ENCODE assay signal across 31 cellular contexts in genomic region chr3:6099458-6100137, GRCh38.
"Had no signal": no experiment of that assay in that cellular context is flagged by ENCODE, and none has a peak within 500 bp of the region (broad histone marks: within the 10 kb centered on the region; RNA-seq: fewer than 3 reads in every experiment).

No MANE protein-coding gene starts in this region.

- H3K4me3 Mint-ChIP-seq: activated CD4-positive, alpha-beta memory T cell treated with anti-CD3 and anti-CD28 coated beads for 36 hours; activated CD4-positive, alpha-beta T cell treated with anti-CD3 and anti-CD28 coated beads, Interleukin-2, amount 10 ng/mL, durations not matched to agents 24 days and 14 days; activated naive CD4-positive, alpha-beta T cell treated with anti-CD3 and anti-CD28 coated beads, Interleukin-2, amount 10 ng/mL, durations not matched to agents 7 days and 5 days; activated naive CD8-positive, alpha-beta T cell treated with anti-CD3 and anti-CD28 coated beads, Interleukin-2, amount 10 ng/mL, durations not matched to agents 7 days and 5 days; dendritic cell treated with granulocyte-macrophage colony-stimulating factor and Interleukin-4, amounts not matched to agents 40 ng/mL and 50 ng/mL, for 4 days; naive thymus-derived CD4-positive, alpha-beta T cell; neural crest cell; stimulated activated memory B cell treated with anti-CD40 and anti-IgM and Interleukin-4, amounts not matched to agents 10 μg/mL and 1 μg/mL and 100 μg/mL, for 72 hours; stimulated activated naive CD8-positive, alpha-beta T cell treated with anti-CD3 and anti-CD28 coated beads, Interleukin-15, amount 100 ng/mL, for 72 hours; T-helper 1 cell treated with Interleukin-12 subunit alpha and Interleukin-12 subunit beta and Interleukin-4 antibody, amounts not matched to agents 30 μg/mL and 1 μg/mL, for 36 hours had no signal

- H3K36me3 Mint-ChIP-seq: activated CD4-positive, alpha-beta memory T cell treated with anti-CD3 and anti-CD28 coated beads for 36 hours; activated naive CD4-positive, alpha-beta T cell treated with anti-CD3 and anti-CD28 coated beads, Interleukin-2, amount 10 ng/mL, durations not matched to agents 7 days and 5 days; activated naive CD8-positive, alpha-beta T cell treated with anti-CD3 and anti-CD28 coated beads, Interleukin-2, amount 10 ng/mL, durations not matched to agents 7 days and 5 days; naive thymus-derived CD4-positive, alpha-beta T cell; stimulated activated memory B cell treated with anti-CD40 and anti-IgM and Interleukin-4, amounts not matched to agents 10 μg/mL and 1 μg/mL and 100 μg/mL, for 72 hours had no signal

- DNase-seq: activated CD4-positive, alpha-beta memory T cell treated with anti-CD3 and anti-CD28 coated beads for 36 hours; activated CD4-positive, alpha-beta T cell treated with anti-CD3 and anti-CD28 coated beads, Interleukin-2, amount 10 ng/mL, durations not matched to agents 24 days and 14 days; activated CD4-positive, CD25-positive, alpha-beta regulatory T cell treated with anti-CD3 and anti-CD28 coated beads, Interleukin-2, amount 50 U/mL, for 72 hours; activated CD8-positive, alpha-beta memory T cell treated with anti-CD3 and anti-CD28 coated beads, Interleukin-2, amount 50 U/mL, for 4 hours; activated gamma-delta T cell; activated naive CD4-positive, alpha-beta T cell treated with anti-CD3 and anti-CD28 coated beads, Interleukin-2, amount 10 ng/mL, durations not matched to agents 7 days and 5 days; activated naive CD8-positive, alpha-beta T cell treated with anti-CD3 and anti-CD28 coated beads, Interleukin-2, amount 10 ng/mL, durations not matched to agents 7 days and 5 days; activated T-cell treated with anti-CD3 and anti-CD28 coated beads, Interleukin-2, amount 50 U/mL, for 1 hour; brain microvascular endothelial cell; central memory CD4-positive, alpha-beta T cell; effector CD4-positive, alpha-beta T cell; esophagus squamous epithelium; foreskin melanocyte; mammary epithelial cell; naive thymus-derived CD4-positive, alpha-beta T cell; right lobe of liver; small intestine; stimulated activated CD4-positive, alpha-beta T cell treated with anti-CD3 and anti-CD28 coated beads, Interleukin-4, amount 100 ng/mL, for 4 hours; stimulated activated CD8-positive, alpha-beta memory T cell treated with anti-CD3 and anti-CD28 coated beads, Interleukin-4, amount 100 ng/mL, for 48 hours; stimulated activated naive CD8-positive, alpha-beta T cell treated with anti-CD3 and anti-CD28 coated beads, Interleukin-15, amount 100 ng/mL, for 72 hours; substantia nigra; SW 1271; T1000; tibial artery had no signal

- H3K36me3 ChIP-seq: ascending aorta, brain microvascular endothelial cell, esophagus squamous epithelium, right lobe of liver, tibial artery had no signal

- H3K9me3 Mint-ChIP-seq: activated CD4-positive, alpha-beta memory T cell treated with anti-CD3 and anti-CD28 coated beads for 36 hours; stimulated activated memory B cell treated with anti-CD40 and anti-IgM and Interleukin-4, amounts not matched to agents 10 μg/mL and 1 μg/mL and 100 μg/mL, for 72 hours had no signal

- H3K27ac ChIP-seq: ascending aorta, brain microvascular endothelial cell, epithelial cell of prostate, esophagus squamous epithelium, right lobe of liver, tibial artery had no signal

- FAIRE-seq: islet of Langerhans, small intestine had no signal

- H3K4me1 ChIP-seq: ascending aorta, esophagus squamous epithelium, right lobe of liver, tibial artery had no signal

- H3K4me1 Mint-ChIP-seq: activated CD4-positive, alpha-beta T cell treated with anti-CD3 and anti-CD28 coated beads, Interleukin-2, amount 10 ng/mL, durations not matched to agents 24 days and 14 days; activated naive CD4-positive, alpha-beta T cell treated with anti-CD3 and anti-CD28 coated beads, Interleukin-2, amount 10 ng/mL, durations not matched to agents 7 days and 5 days; activated naive CD8-positive, alpha-beta T cell treated with anti-CD3 and anti-CD28 coated beads, Interleukin-2, amount 10 ng/mL, durations not matched to agents 7 days and 5 days; naive thymus-derived CD4-positive, alpha-beta T cell; neural crest cell; stimulated activated memory B cell treated with anti-CD40 and anti-IgM and Interleukin-4, amounts not matched to agents 10 μg/mL and 1 μg/mL and 100 μg/mL, for 72 hours; stimulated activated naive CD8-positive, alpha-beta T cell treated with anti-CD3 and anti-CD28 coated beads, Interleukin-15, amount 100 ng/mL, for 72 hours had no signal

- H3K27me3 Mint-ChIP-seq: activated CD4-positive, alpha-beta memory T cell treated with anti-CD3 and anti-CD28 coated beads for 36 hours; activated CD4-positive, alpha-beta T cell treated with anti-CD3 and anti-CD28 coated beads, Interleukin-2, amount 10 ng/mL, durations not matched to agents 24 days and 14 days; activated naive CD4-positive, alpha-beta T cell treated with anti-CD3 and anti-CD28 coated beads, Interleukin-2, amount 10 ng/mL, durations not matched to agents 7 days and 5 days; activated naive CD8-positive, alpha-beta T cell treated with anti-CD3 and anti-CD28 coated beads, Interleukin-2, amount 10 ng/mL, durations not matched to agents 7 days and 5 days; dendritic cell treated with granulocyte-macrophage colony-stimulating factor and Interleukin-4, amounts not matched to agents 40 ng/mL and 50 ng/mL, for 4 days; stimulated activated memory B cell treated with anti-CD40 and anti-IgM and Interleukin-4, amounts not matched to agents 10 μg/mL and 1 μg/mL and 100 μg/mL, for 72 hours; stimulated activated naive CD8-positive, alpha-beta T cell treated with anti-CD3 and anti-CD28 coated beads, Interleukin-15, amount 100 ng/mL, for 72 hours had no signal

- H3K9me3 ChIP-seq: ascending aorta, esophagus squamous epithelium, right lobe of liver, tibial artery had no signal

- ATAC-seq: naive thymus-derived CD4-positive, alpha-beta T cell; right lobe of liver; stimulated activated memory B cell treated with anti-CD40 and anti-IgM and Interleukin-4, amounts not matched to agents 10 μg/mL and 1 μg/mL and 100 μg/mL, for 72 hours; stimulated activated naive CD8-positive, alpha-beta T cell treated with anti-CD3 and anti-CD28 coated beads, Interleukin-15, amount 100 ng/mL, for 72 hours had no signal

- H3K27ac Mint-ChIP-seq: activated CD4-positive, alpha-beta memory T cell treated with anti-CD3 and anti-CD28 coated beads for 36 hours; activated CD4-positive, alpha-beta T cell treated with anti-CD3 and anti-CD28 coated beads, Interleukin-2, amount 10 ng/mL, durations not matched to agents 24 days and 14 days; activated naive CD4-positive, alpha-beta T cell treated with anti-CD3 and anti-CD28 coated beads, Interleukin-2, amount 10 ng/mL, durations not matched to agents 7 days and 5 days; activated naive CD8-positive, alpha-beta T cell treated with anti-CD3 and anti-CD28 coated beads, Interleukin-2, amount 10 ng/mL, durations not matched to agents 7 days and 5 days; dendritic cell treated with granulocyte-macrophage colony-stimulating factor and Interleukin-4, amounts not matched to agents 40 ng/mL and 50 ng/mL, for 4 days; naive thymus-derived CD4-positive, alpha-beta T cell; stimulated activated memory B cell treated with anti-CD40 and anti-IgM and Interleukin-4, amounts not matched to agents 10 μg/mL and 1 μg/mL and 100 μg/mL, for 72 hours; stimulated activated naive CD8-positive, alpha-beta T cell treated with anti-CD3 and anti-CD28 coated beads, Interleukin-15, amount 100 ng/mL, for 72 hours; T-helper 1 cell treated with Interleukin-12 subunit alpha and Interleukin-12 subunit beta and Interleukin-4 antibody, amounts not matched to agents 30 μg/mL and 1 μg/mL, for 36 hours had no signal

- H3K4me3 ChIP-seq: ascending aorta, esophagus squamous epithelium, right lobe of liver, tibial artery had no signal

- H3K27me3 ChIP-seq: ascending aorta, brain microvascular endothelial cell, esophagus squamous epithelium, right lobe of liver, tibial artery had no signal
